In the genomic region with DNA sequence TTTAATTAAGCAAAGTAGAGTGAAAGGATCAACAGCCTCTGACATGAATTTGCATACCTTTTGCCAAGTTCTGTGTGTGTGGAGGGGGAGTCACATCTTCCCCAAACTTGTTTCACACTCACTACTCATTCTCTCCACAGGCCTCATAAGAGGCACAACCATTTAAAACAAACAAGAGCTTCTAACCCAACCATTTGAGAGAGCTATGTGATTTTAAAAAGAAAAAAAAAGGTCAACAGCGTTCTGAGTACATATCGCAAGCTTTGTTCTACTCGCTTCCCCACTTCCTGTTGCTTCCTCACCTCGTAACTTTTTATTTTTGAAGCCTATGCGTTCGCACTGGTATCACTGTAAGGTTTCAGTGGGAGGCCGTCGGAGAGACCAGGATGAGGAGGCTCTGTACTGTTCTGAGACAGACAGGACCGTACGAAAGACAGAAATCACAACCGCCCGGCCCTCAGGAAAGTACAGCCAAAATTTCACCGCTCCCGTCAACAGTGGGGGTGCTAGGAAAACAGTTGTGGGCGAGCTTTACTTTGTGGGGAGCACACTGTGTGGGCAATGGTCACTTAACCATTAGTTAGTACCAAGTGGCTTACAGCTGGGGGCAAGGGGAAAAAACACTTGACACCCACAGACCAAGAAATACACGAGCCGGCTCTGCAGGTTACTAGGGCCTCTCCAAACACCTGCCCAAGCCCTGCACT, we compare ENCODE assay signal across 10 cellular contexts.
DNase-seq lines count a peak whose midpoint lies in the region; ATAC-seq and TF ChIP-seq lines count a peak whose summit lies in the region.
"Had no signal": no experiment of that assay in that cellular context is flagged by ENCODE, and none has a peak within 500 bp of the region (broad histone marks: within the 10 kb centered on the region; RNA-seq: fewer than 3 reads in every experiment).

No MANE protein-coding gene starts in this region.

- H3K4me3 ChIP-seq in esophagus muscularis mucosa = no peak overlapping the region
- H3K4me3 ChIP-seq: heart right ventricle had no signal

- H3K9me3 ChIP-seq in esophagus muscularis mucosa = no peaks in the 10 kb centered on the region
- H3K9me3 ChIP-seq: heart right ventricle had no signal

- no peaks in the 10 kb centered on the region for H3K36me3 Mint-ChIP-seq in WTC11

- intact Hi-C loops in esophagus muscularis mucosa (cut with DNase I) = no loop called here

- H3K27ac Mint-ChIP-seq in WTC11 = peak overlapping the region; percentile 82

- H3K27ac ChIP-seq in esophagus muscularis mucosa (replicated peaks in 1 of 4) = no peak overlapping the region
- H3K27ac ChIP-seq: KMS-11 had no signal

- ATAC-seq in GM21723 (IDR thresholded peaks at IDR 0.05; ENCODE audit: unreplicated experiment) (peak; percentile 60), WTC11 (peak; percentile 21), GM19452 (IDR thresholded peaks at IDR 0.05; ENCODE audit: unreplicated experiment) (no peak), HG02610 (IDR thresholded peaks at IDR 0.05; ENCODE audit: unreplicated experiment) (no peak)

- peaks cover 0 to 5% (median 2%) of the 10 kb centered on the region in 4 donors for H3K4me1 ChIP-seq in esophagus muscularis mucosa

- DNase-seq in WTC11 (ENCODE audit: low spot score) (no peak), NCI-H1092 treated with DMSO at 0.1 percent for 48 hours (lab: John Stamatoyannopoulos, UW) (no peak), esophagus muscularis mucosa (ENCODE audit: extremely low spot score) (no peak)
- peak; percentile 72 for DNase-seq in central memory CD4-positive, alpha-beta T cell
- peak; percentile 38 for DNase-seq in stimulated activated CD8-positive, alpha-beta memory T cell treated with anti-CD3 and anti-CD28 coated beads, Interleukin-7, amount 100 ng/mL, for 24 hours (ENCODE audit: low read depth)
- DNase-seq: heart right ventricle had no signal

- no peaks in the 10 kb centered on the region for H3K36me3 ChIP-seq in esophagus muscularis mucosa
- H3K36me3 ChIP-seq: heart right ventricle had no signal

- no peaks in the 10 kb centered on the region for H3K27me3 Mint-ChIP-seq in WTC11 (ENCODE audit: low read depth)

- H3K4me1 Mint-ChIP-seq in WTC11 = peaks cover 61% of the 10 kb centered on the region

- TF ChIP-seq POLR2A in esophagus muscularis mucosa (IDR thresholded peaks at IDR 0.05; ENCODE audit: low read depth) = no peak

- TF ChIP-seq CTCF in WTC11 (IDR thresholded peaks at IDR 0.05) (no peak), esophagus muscularis mucosa (IDR thresholded peaks at IDR 0.05) (no peak)

- H3K4me3 Mint-ChIP-seq in WTC11 = no peak overlapping the region

- TF ChIP-seq EP300 in esophagus muscularis mucosa (IDR thresholded peaks at IDR 0.05) = no peak

- CTCF ChIA-PET in WTC11 (lab: Charles Lee) = interaction anchor here (0.6 to 1.6 kb wide), 6 partner anchors 10 to 784 kb away, joined by 3 to 11 read pairs (median 3); a partner anchor contains a TSS

- WGBS in esophagus muscularis mucosa = 85% methylated on average over 17 of the region's 17 CpGs

- H3K27me3 ChIP-seq in esophagus muscularis mucosa = no peaks in the 10 kb centered on the region
- H3K27me3 ChIP-seq: heart right ventricle had no signal

- no peaks in the 10 kb centered on the region for H3K9me3 Mint-ChIP-seq in WTC11

- POLR2A ChIA-PET in WTC11 (lab: Charles Lee) = no interaction called here

TF ChIP-seq in WTC11, 78 proteins besides CTCF, POLR2A, EP300 and RAD21:
- TF ChIP-seq NR3C1 (CRISPR knock-in tag; conservative IDR thresholded peaks at IDR 0.05; ENCODE audit: low read depth) (no peak), ZNF423 (CRISPR knock-in tag; IDR thresholded peaks at IDR 0.05) (no peak), RELA (CRISPR knock-in tag; IDR thresholded peaks at IDR 0.05; ENCODE audit: borderline replicate concordance) (no peak), SP1 (CRISPR knock-in tag; conservative IDR thresholded peaks at IDR 0.05) (no peak), GRHL2 (CRISPR knock-in tag; IDR thresholded peaks at IDR 0.05; ENCODE audit: insufficient replicate concordance, severe bottlenecking) (no peak)
- TF ChIP-seq, protein P1, sequence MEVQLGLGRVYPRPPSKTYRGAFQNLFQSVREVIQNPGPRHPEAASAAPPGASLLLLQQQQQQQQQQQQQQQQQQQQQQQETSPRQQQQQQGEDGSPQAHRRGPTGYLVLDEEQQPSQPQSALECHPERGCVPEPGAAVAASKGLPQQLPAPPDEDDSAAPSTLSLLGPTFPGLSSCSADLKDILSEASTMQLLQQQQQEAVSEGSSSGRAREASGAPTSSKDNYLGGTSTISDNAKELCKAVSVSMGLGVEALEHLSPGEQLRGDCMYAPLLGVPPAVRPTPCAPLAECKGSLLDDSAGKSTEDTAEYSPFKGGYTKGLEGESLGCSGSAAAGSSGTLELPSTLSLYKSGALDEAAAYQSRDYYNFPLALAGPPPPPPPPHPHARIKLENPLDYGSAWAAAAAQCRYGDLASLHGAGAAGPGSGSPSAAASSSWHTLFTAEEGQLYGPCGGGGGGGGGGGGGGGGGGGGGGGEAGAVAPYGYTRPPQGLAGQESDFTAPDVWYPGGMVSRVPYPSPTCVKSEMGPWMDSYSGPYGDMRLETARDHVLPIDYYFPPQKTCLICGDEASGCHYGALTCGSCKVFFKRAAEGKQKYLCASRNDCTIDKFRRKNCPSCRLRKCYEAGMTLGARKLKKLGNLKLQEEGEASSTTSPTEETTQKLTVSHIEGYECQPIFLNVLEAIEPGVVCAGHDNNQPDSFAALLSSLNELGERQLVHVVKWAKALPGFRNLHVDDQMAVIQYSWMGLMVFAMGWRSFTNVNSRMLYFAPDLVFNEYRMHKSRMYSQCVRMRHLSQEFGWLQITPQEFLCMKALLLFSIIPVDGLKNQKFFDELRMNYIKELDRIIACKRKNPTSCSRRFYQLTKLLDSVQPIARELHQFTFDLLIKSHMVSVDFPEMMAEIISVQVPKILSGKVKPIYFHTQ (CRISPR knock-in tag; IDR thresholded peaks at IDR 0.05) = no peak
TF ChIP-seq in WTC11: peak in this region for 0.

Comparison
In these comparisons a context has a peak if more than half of its experiments do, and no peak if none do; other contexts are left out.
1. ATAC-seq: peak in GM21723 (single experiment) and WTC11 (single experiment); none in GM19452 (single experiment) and HG02610 (single experiment).
2. DNase-seq: peak in central memory CD4-positive, alpha-beta T cell (single experiment) and stimulated activated CD8-positive, alpha-beta memory T cell treated with anti-CD3 and anti-CD28 coated beads, Interleukin-7, amount 100 ng/mL, for 24 hours (single experiment); none in WTC11 (single experiment), NCI-H1092 treated with DMSO at 0.1 percent for 48 hours (single experiment) and esophagus muscularis mucosa (single experiment).